Comparison of ENCODE assay signal across 8 cellular contexts in genomic region chr17:47810200-47810821, GRCh38. TPM values are rescaled to one million over a fixed set of nuclear protein-coding genes. Genes with fewer than 3 reads are reported as not detected.
A peak's percentile ranks its signal among the peaks of the same experiment; 100 is the strongest.
DNase-seq lines count a peak whose midpoint lies in the region; ATAC-seq and TF ChIP-seq lines count a peak whose summit lies in the region.

No MANE protein-coding gene starts in this region.

- intact Hi-C loops in cardiac septum (cut with DNase I) (no loop called here), Right ventricle myocardium inferior (cut with DNase I) (no loop called here)

- DNase-seq in cardiac septum (ENCODE audit: low spot score) (peak; percentile 49), Right ventricle myocardium inferior (ENCODE audit: missing footprints) (no peak), T1000 (lab: John Stamatoyannopoulos, UW) (peak; percentile 62), foreskin keratinocyte (peak; percentile 96 to 97), NCI-H2029 treated with DMSO at 0.1 percent for 48 hours (lab: John Stamatoyannopoulos, UW) (no peak), SJCRH30 (no peak)
- DNase-seq in stimulated activated naive CD8-positive, alpha-beta T cell treated with anti-CD3 and anti-CD28 coated beads, Interleukin-15, Interleukin-2, amounts not matched to agents 100 U/mL and 50 U/mL, for 24 hours = no peak

- H3K4me1 ChIP-seq in foreskin keratinocyte (peaks cover 6% of the 10 kb centered on the region), SJCRH30 (no peaks in the 10 kb centered on the region)

- H3K4me3 ChIP-seq in SJCRH30 = no peak overlapping the region

- H3K27ac ChIP-seq in foreskin keratinocyte (peak overlapping the region; percentile 82), SJCRH30 (no peak overlapping the region)

- H3K9me3 ChIP-seq in SJCRH30 (replicated peaks) = no peaks in the 10 kb centered on the region

- no peak for ATAC-seq in Right ventricle myocardium inferior
- ATAC-seq in foreskin keratinocyte = peak; percentile 86
- ATAC-seq in stimulated activated naive CD8-positive, alpha-beta T cell treated with anti-CD3 and anti-CD28 coated beads, Interleukin-15, Interleukin-2, amounts not matched to agents 100 U/mL and 50 U/mL, for 24 hours = peak; percentile 59
- no peak for ATAC-seq in HG02588 (IDR thresholded peaks at IDR 0.05; ENCODE audit: unreplicated experiment)

- TF ChIP-seq CTCF in foreskin keratinocyte (conservative IDR thresholded peaks at IDR 0.05) = no peak

- no peaks in the 10 kb centered on the region for H3K27me3 ChIP-seq in foreskin keratinocyte
- no peaks in the 10 kb centered on the region for H3K27me3 ChIP-seq in SJCRH30

- H3K36me3 ChIP-seq in SJCRH30 = peaks cover 13% of the 10 kb centered on the region

RNA-seq across cellular contexts. Expression of gene OSBPL7, which starts 11.3 kb away (rescaled TPM):
- total RNA-seq in cardiac septum (8.7 TPM), Right ventricle myocardium inferior (5.4 TPM), foreskin keratinocyte (5.0 and 5.6 TPM in 2 replicates)
- 3.2 and 3.7 TPM in 2 replicates for polyA plus RNA-seq in foreskin keratinocyte
- 8.3 and 10.5 TPM in 2 replicates for total RNA-seq in SJCRH30 (2014; rRNA removed; shearing (Covaris generic))

RNA-seq across cellular contexts. Expression of gene MRPL10, which starts 21.0 kb away (rescaled TPM):
- total RNA-seq in cardiac septum (55.5 TPM), Right ventricle myocardium inferior (54.9 TPM), foreskin keratinocyte (37.1 and 39.2 TPM in 2 replicates)
- polyA plus RNA-seq in foreskin keratinocyte = 46.7 and 49.5 TPM in 2 replicates
- 45.1 and 46.7 TPM in 2 replicates for total RNA-seq in SJCRH30 (2014; rRNA removed; shearing (Covaris generic))

RNA-seq across cellular contexts. Expression of gene LRRC46, which starts 21.2 kb away (rescaled TPM):
- total RNA-seq in cardiac septum (0.27 TPM), Right ventricle myocardium inferior (0.30 TPM), foreskin keratinocyte (0.25 and 0.58 TPM in 2 replicates)
- 0.60 and 0.76 TPM in 2 replicates for polyA plus RNA-seq in foreskin keratinocyte
- total RNA-seq in SJCRH30 (2014; rRNA removed; shearing (Covaris generic)) = 0.18 and 0.34 TPM in 2 replicates

RNA-seq across cellular contexts. Expression of gene SCRN2, which starts 30.8 kb away (rescaled TPM):
- 32.1 TPM for total RNA-seq in cardiac septum
- total RNA-seq in Right ventricle myocardium inferior = 27.0 TPM
- 28.1 and 32.4 TPM in 2 replicates for total RNA-seq in foreskin keratinocyte
- 35.8 and 40.7 TPM in 2 replicates for polyA plus RNA-seq in foreskin keratinocyte
- 8.0 and 12.9 TPM in 2 replicates for total RNA-seq in SJCRH30 (2014; rRNA removed; shearing (Covaris generic))

RNA-seq across cellular contexts. Expression of gene SP6, which starts 40.7 kb away (rescaled TPM):
- total RNA-seq in cardiac septum (0.08 TPM), Right ventricle myocardium inferior (0.19 TPM), foreskin keratinocyte (4.2 and 5.1 TPM in 2 replicates)
- 3.3 and 4.6 TPM in 2 replicates for polyA plus RNA-seq in foreskin keratinocyte
- total RNA-seq in SJCRH30 (2014; rRNA removed; shearing (Covaris generic)) = not detected in 2 replicates

Comparison
In these comparisons a context has a peak if more than half of its experiments do, and no peak if none do; other contexts are left out.
1. DNase-seq: peak in cardiac septum (single experiment), T1000 (single experiment) and foreskin keratinocyte (2 of 2); none in Right ventricle myocardium inferior (single experiment), stimulated activated naive CD8-positive, alpha-beta T cell treated with anti-CD3 and anti-CD28 coated beads, Interleukin-15, Interleukin-2, amounts not matched to agents 100 U/mL and 50 U/mL, for 24 hours (single experiment), NCI-H2029 treated with DMSO at 0.1 percent for 48 hours (single experiment) and SJCRH30 (0 of 2).
2. ATAC-seq: peak in foreskin keratinocyte (single experiment) and stimulated activated naive CD8-positive, alpha-beta T cell treated with anti-CD3 and anti-CD28 coated beads, Interleukin-15, Interleukin-2, amounts not matched to agents 100 U/mL and 50 U/mL, for 24 hours (single experiment); none in Right ventricle myocardium inferior (single experiment) and HG02588 (single experiment).